ENCODE assay signal across 16 cellular contexts in the genomic region with DNA sequence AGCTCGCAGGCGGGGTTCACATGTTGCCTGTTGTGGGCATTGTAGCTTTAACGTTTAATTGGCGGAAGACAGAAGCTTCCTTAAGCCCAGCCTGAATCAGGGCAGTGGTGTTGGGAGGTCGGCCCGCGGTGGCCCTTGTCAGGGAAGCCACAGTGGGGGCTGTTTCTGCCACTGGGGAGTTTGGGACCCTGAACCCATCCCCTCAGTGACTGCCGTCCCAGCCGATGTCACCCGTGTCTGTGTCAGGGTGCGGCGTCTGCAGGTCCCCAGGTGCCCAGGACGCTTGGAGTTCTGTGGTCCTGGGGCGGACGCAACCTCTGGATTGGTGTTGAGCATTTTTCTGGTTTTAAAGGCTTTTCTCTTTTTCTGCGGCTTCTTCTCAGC. TPM values are rescaled to one million over a fixed set of nuclear protein-coding genes. Genes with fewer than 3 reads are reported as not detected.
DNase-seq lines count a peak whose midpoint lies in the region; ATAC-seq and TF ChIP-seq lines count a peak whose summit lies in the region.
"Not testable (repeated sequence)": the region's sequence is repeated elsewhere in the genome, so short reads cannot be mapped to it uniquely, and the experiment has no call there.
"Had no signal": no experiment of that assay in that cellular context is flagged by ENCODE, and none has a peak within 500 bp of the region (broad histone marks: within the 10 kb centered on the region; RNA-seq: fewer than 3 reads in every experiment).

No MANE protein-coding gene starts in this region.

- TF ChIP-seq RAD21 in SK-N-SH (IDR thresholded peaks at IDR 0.05; ENCODE audit: low read length): not testable (repeated sequence)

- POLR2A ChIA-PET in SK-N-SH (lab: Yijun Ruan, JAX): not testable (repeated sequence)

- H3F3A ChIP-seq in SK-N-SH (replicated peaks; ENCODE audit: insufficient read depth): not testable (repeated sequence)

- not testable (repeated sequence) for H3K4me1 ChIP-seq in SK-N-SH (ENCODE audit: control insufficient read depth in 1 of 2, insufficient read depth in 2 of 2, low read depth in 1 of 2, low read length in 1 of 2)

- intact Hi-C loops in Right ventricle myocardium inferior (cut with DNase I): not testable (repeated sequence)

- not testable (repeated sequence) for TF ChIP-seq EP300 in SK-N-SH (IDR thresholded peaks at IDR 0.05; ENCODE audit: borderline replicate concordance in 1 of 2, low read depth in 1 of 2, low read length in 1 of 2)

- not testable (repeated sequence) for H3K9me3 ChIP-seq in SK-N-SH

- TF ChIP-seq CTCF in SK-N-SH (IDR thresholded peaks at IDR 0.05): not testable (repeated sequence)

- not testable (repeated sequence) for H3K4me2 ChIP-seq in SK-N-SH

- WGBS in SK-N-SH (ENCODE audit: low lambda C conversion rate): 96% methylated on average over 14 of the region's 16 CpGs

- peak; percentile 8 for DNase-seq in SK-N-SH
- DNase-seq in Right ventricle myocardium inferior (ENCODE audit: missing footprints): peak; percentile 52
- DNase-seq in iPS-NIHi11 (ENCODE audit: low spot score): peak; percentile 1

- peaks cover 3 to 24% of the 10 kb centered on the region in 2 experiments for H3K36me3 ChIP-seq in SK-N-SH (replicated peaks in 1 of 2; ENCODE audit: control insufficient read depth in 1 of 2, insufficient read depth in 2 of 2, low read length in 1 of 2)

- not testable (repeated sequence) for H4K20me1 ChIP-seq in SK-N-SH (ENCODE audit: insufficient read depth)

- ATAC-seq in Right ventricle myocardium inferior: not testable (repeated sequence)

- CTCF ChIA-PET in SK-N-SH (lab: Yijun Ruan, JAX): not testable (repeated sequence)

- peaks cover 35% of the 10 kb centered on the region for H3K79me2 ChIP-seq in SK-N-SH (ENCODE audit: insufficient read depth)

- H3K4me3 ChIP-seq in SK-N-SH (ENCODE audit: low read depth in 2 of 2, low read length in 1 of 2): not testable (repeated sequence)

- not testable (repeated sequence) for H3K27me3 ChIP-seq in SK-N-SH (ENCODE audit: insufficient read depth)

- H3K9ac ChIP-seq in SK-N-SH: not testable (repeated sequence)

- not testable (repeated sequence) for H3K27ac ChIP-seq in SK-N-SH (ENCODE audit: low read depth in 2 of 2, low read length in 1 of 2)

- not testable (repeated sequence) for H3K9me2 ChIP-seq in SK-N-SH

- H2AFZ ChIP-seq in SK-N-SH (ENCODE audit: low read depth): not testable (repeated sequence)

RNA-seq across cellular contexts. Expression of a gene that starts 8.9 kb away (rescaled TPM):
- polyA plus RNA-seq in SK-N-SH (2012; rRNA removed): 47.6 and 71.6 TPM in 2 replicates
- polyA plus RNA-seq in SK-N-SH (2012; cell fraction: cytosol; rRNA removed): 13.5 and 13.8 TPM in 2 replicates
- 255 and 261 TPM in 2 replicates for polyA plus RNA-seq in SK-N-SH (2012; cell fraction: nucleus; rRNA removed)
- total RNA-seq in Right ventricle myocardium inferior: 9.0 TPM

RNA-seq across cellular contexts. Expression of a gene that starts 31.0 kb away (rescaled TPM):
- 0.38 and 0.49 TPM in 2 replicates for polyA plus RNA-seq in SK-N-SH (2012; rRNA removed)
- polyA plus RNA-seq in SK-N-SH (2012; cell fraction: cytosol; rRNA removed): 0.22 and 0.27 TPM in 2 replicates
- 0.37 and 0.52 TPM in 2 replicates for polyA plus RNA-seq in SK-N-SH (2012; cell fraction: nucleus; rRNA removed)
- 1.8 TPM for total RNA-seq in Right ventricle myocardium inferior
- total RNA-seq: A172 had no signal
- polyA plus RNA-seq: A549, AG04450, CD14-positive monocyte had no signal

RNA-seq across cellular contexts. Expression of a gene that starts 31.5 kb away (rescaled TPM):
- 34.1 and 40.2 TPM in 2 replicates for polyA plus RNA-seq in SK-N-SH (2012; rRNA removed)
- polyA plus RNA-seq in SK-N-SH (2012; cell fraction: cytosol; rRNA removed): 17.6 and 25.1 TPM in 2 replicates
- 85.0 and 87.9 TPM in 2 replicates for polyA plus RNA-seq in SK-N-SH (2012; cell fraction: nucleus; rRNA removed)
- 17.9 TPM for total RNA-seq in Right ventricle myocardium inferior

RNA-seq across cellular contexts. Expression of a gene that starts 45.0 kb away (rescaled TPM):
- polyA plus RNA-seq in SK-N-SH (2012; rRNA removed): 5.3 and 7.4 TPM in 2 replicates
- polyA plus RNA-seq in SK-N-SH (2012; cell fraction: cytosol; rRNA removed): 3.2 and 5.0 TPM in 2 replicates
- polyA plus RNA-seq in SK-N-SH (2012; cell fraction: nucleus; rRNA removed): 5.7 and 8.5 TPM in 2 replicates
- total RNA-seq in Right ventricle myocardium inferior: 20.5 TPM
- total RNA-seq: B cell; CD4-positive, alpha-beta memory T cell; CD4-positive, alpha-beta T cell; CD4-positive, CD25-positive, alpha-beta regulatory T cell; CD8-positive, alpha-beta T cell had no signal
- polyA plus RNA-seq: CD14-positive monocyte; CD4-positive, alpha-beta memory T cell; CD4-positive, CD25-positive, alpha-beta regulatory T cell; CD8-positive, alpha-beta memory T cell had no signal

RNA-seq across cellular contexts. Expression of a gene that starts 59.4 kb away (rescaled TPM):
- polyA plus RNA-seq in SK-N-SH (2012; rRNA removed): 0.06 and 0.07 TPM in 2 replicates
- polyA plus RNA-seq in SK-N-SH (2012; cell fraction: cytosol; rRNA removed): 0.04 and 0.05 TPM in 2 replicates
- polyA plus RNA-seq in SK-N-SH (2012; cell fraction: nucleus; rRNA removed): 0.43 and 0.46 TPM in 2 replicates
- 3.0 TPM for total RNA-seq in Right ventricle myocardium inferior
- total RNA-seq: A172; A673; B cell; Calu3; CD4-positive, alpha-beta memory T cell; CD4-positive, alpha-beta T cell; CD4-positive, CD25-positive, alpha-beta regulatory T cell; CD8-positive, alpha-beta memory T cell; CD8-positive, alpha-beta T cell; Daoy had no signal
- polyA plus RNA-seq: CD14-positive monocyte; CD4-positive, alpha-beta memory T cell; CD8-positive, alpha-beta memory T cell had no signal

Comparison
In these comparisons a context has a peak if more than half of its experiments do, and no peak if none do; other contexts are left out.
1. DNase-seq: peak in every context shown above with its lines; median percentile 52 in Right ventricle myocardium inferior; 8 in SK-N-SH; 1 in iPS-NIHi11.